10 cellular contexts compared by ENCODE assay signal in genomic region chr18:62784338-62784965, GRCh38.
A peak's percentile ranks its signal among the peaks of the same experiment; 100 is the strongest.
DNase-seq lines count a peak whose midpoint lies in the region; ATAC-seq and TF ChIP-seq lines count a peak whose summit lies in the region.
"Had no signal": no experiment of that assay in that cellular context is flagged by ENCODE, and none has a peak within 500 bp of the region (broad histone marks: within the 10 kb centered on the region; RNA-seq: fewer than 3 reads in every experiment).

No MANE protein-coding gene starts in this region.

- H3K9me3 ChIP-seq in skeletal muscle satellite cell (replicated peaks; ENCODE audit: low read length) = no peaks in the 10 kb centered on the region
- no peaks in the 10 kb centered on the region for H3K9me3 ChIP-seq in ovary

- TF ChIP-seq POLR2A in ovary (IDR thresholded peaks at IDR 0.05) = no peak

- no peak overlapping the region for H3K9ac ChIP-seq in skeletal muscle satellite cell (ENCODE audit: low read depth, low read length)

- H3K27me3 ChIP-seq in skeletal muscle satellite cell (ENCODE audit: control insufficient read depth, insufficient read depth, low read length) (no peaks in the 10 kb centered on the region), ovary (no peaks in the 10 kb centered on the region)

- H3K36me3 ChIP-seq in skeletal muscle satellite cell (ENCODE audit: insufficient read depth, low read length) (no peaks in the 10 kb centered on the region), ovary (no peaks in the 10 kb centered on the region)

- TF ChIP-seq CTCF in ovary (IDR thresholded peaks at IDR 0.05) = no peak

- H3K4me3 ChIP-seq in skeletal muscle satellite cell (ENCODE audit: low read length) = no peak overlapping the region
- H3K4me3 ChIP-seq in ovary = no peak overlapping the region

- H3K4me2 ChIP-seq in skeletal muscle satellite cell (ENCODE audit: low read length) = peak overlapping the region; percentile 13

- TF ChIP-seq EP300 in ovary (IDR thresholded peaks at IDR 0.05) = no peak

- peak; percentile 24 for DNase-seq in NCI-H748 (lab: John Stamatoyannopoulos, UW; ENCODE audit: unreplicated experiment)
- DNase-seq in NCI-H748 treated with DMSO at 0.1 percent for 48 hours (lab: John Stamatoyannopoulos, UW) = no peak
- no peak for DNase-seq in NCI-H187 (lab: John Stamatoyannopoulos, UW)
- DNase-seq in iPS-NIHi7 (ENCODE audit: extremely low spot score) = no peak
- no peak for DNase-seq in ovary
- DNase-seq: NCI-H2029 had no signal

- intact Hi-C loops in ovary (cut with DNase I) = no loop called here

- H3K27ac ChIP-seq in angular gyrus (ENCODE audit: low read depth, low read length) (peak overlapping the region; percentile 94), ovary (peak overlapping the region in 1 of 2 donors; percentile 4)
- H3K27ac ChIP-seq: 22Rv1 had no signal

- ATAC-seq in HG03469 (IDR thresholded peaks at IDR 0.05; ENCODE audit: unreplicated experiment) = peak; percentile 52

- peaks cover 34% of the 10 kb centered on the region for H3K4me1 ChIP-seq in skeletal muscle satellite cell (ENCODE audit: control insufficient read depth, insufficient read depth, low read length)
- peaks cover 6% of the 10 kb centered on the region for H3K4me1 ChIP-seq in ovary (ENCODE audit: insufficient read depth)

- 38 to 57% (median 45%) methylated on average over 4 of the region's 4 CpGs for WGBS in ovary, 3 donors
